8 cellular contexts compared by ENCODE assay signal in genomic region chr5:181243020-181243520, GRCh38. TPM values are rescaled to one million over a fixed set of nuclear protein-coding genes. Genes with fewer than 3 reads are reported as not detected.
DNase-seq lines count a peak whose midpoint lies in the region; ATAC-seq and TF ChIP-seq lines count a peak whose summit lies in the region.

No MANE protein-coding gene starts in this region.

- H3K27me3 ChIP-seq in heart left ventricle (no peaks in the 10 kb centered on the region), upper lobe of right lung (no peaks in the 10 kb centered on the region)

- DNase-seq in heart left ventricle: no peak
- no peak for DNase-seq in cardiac septum (ENCODE audit: low spot score)
- no peak for DNase-seq in memory B cell (ENCODE audit: low spot score in 2 of 2)
- no peak for DNase-seq in upper lobe of right lung
- no peak for DNase-seq in mucosa of gallbladder (ENCODE audit: low spot score)

- H3K27ac ChIP-seq in heart left ventricle: peak overlapping the region; percentile 83 to 99 (median 95)
- peak overlapping the region; percentile 98 for H3K27ac ChIP-seq in upper lobe of right lung

- H3K4me1 Mint-ChIP-seq in brain: peaks cover 74% of the 10 kb centered on the region
- peaks cover 43% of the 10 kb centered on the region for H3K4me1 Mint-ChIP-seq in memory B cell

- WGBS in heart left ventricle, 4 donors: 1% methylated on average over 14 to 22 of the region's 22 CpGs

- intact Hi-C loops in heart left ventricle (cut with DNase I) (loop anchor here in 7 of 10 donors (1.0 to 10.0 kb wide), 5 partner anchors 18 to 438 kb away; partner anchors contain the start of genes TRIM41 (in 3 of the 7), MGAT1 (in 1 of the 7) and TRIM7 (in 1 of the 7)), cardiac septum (cut with DNase I) (loop anchor here (10.0 kb wide), 1 partner anchor 428 kb away; no protein-coding TSS in a partner anchor), upper lobe of right lung (cut with DNase I) (no loop called here)

- peaks cover 60% of the 10 kb centered on the region for H3K36me3 Mint-ChIP-seq in brain
- peaks cover 25% of the 10 kb centered on the region for H3K36me3 Mint-ChIP-seq in memory B cell

- H3K4me3 ChIP-seq in heart left ventricle: peak overlapping the region; percentile 68 to 90 (median 80)
- H3K4me3 ChIP-seq in upper lobe of right lung: peak overlapping the region; percentile 72

- H3K4me3 Mint-ChIP-seq in brain (peak overlapping the region; percentile 92 to 99 (median 93)), memory B cell (peak overlapping the region; percentile 100)

- H3K27me3 Mint-ChIP-seq in brain: peaks cover 25% of the 10 kb centered on the region
- H3K27me3 Mint-ChIP-seq in memory B cell: no peaks in the 10 kb centered on the region

- no peak for ATAC-seq in heart left ventricle
- ATAC-seq in memory B cell (ENCODE audit: low read depth): no peak
- ATAC-seq in upper lobe of right lung: no peak
- ATAC-seq in GM18520 (IDR thresholded peaks at IDR 0.05; ENCODE audit: unreplicated experiment): no peak
- ATAC-seq in HG03442 (IDR thresholded peaks at IDR 0.05; ENCODE audit: unreplicated experiment): no peak

- TF ChIP-seq CTCF in heart left ventricle (IDR thresholded peaks at IDR 0.05): no peak
- TF ChIP-seq CTCF in brain (conservative IDR thresholded peaks at IDR 0.05): no peak
- TF ChIP-seq CTCF in upper lobe of right lung (IDR thresholded peaks at IDR 0.05): no peak

- H3K9me3 ChIP-seq in heart left ventricle (no peaks in the 10 kb centered on the region), upper lobe of right lung (no peaks in the 10 kb centered on the region)

- H3K27ac Mint-ChIP-seq in brain: peak overlapping the region; percentile 98 to 100 (median 99)
- peak overlapping the region; percentile 95 for H3K27ac Mint-ChIP-seq in memory B cell

- peaks cover 3 to 67% (median 41%) of the 10 kb centered on the region in 12 donors for H3K4me1 ChIP-seq in heart left ventricle
- peaks cover 50% of the 10 kb centered on the region for H3K4me1 ChIP-seq in upper lobe of right lung

- TF ChIP-seq POLR2A in heart left ventricle (IDR thresholded peaks at IDR 0.05): no peak

- no peaks in the 10 kb centered on the region for H3K9me3 Mint-ChIP-seq in brain
- H3K9me3 Mint-ChIP-seq in memory B cell: no peaks in the 10 kb centered on the region

- H3K36me3 ChIP-seq in heart left ventricle (peaks cover 4 to 47% (median 41%) of the 10 kb centered on the region in 9 donors), upper lobe of right lung (peaks cover 45% of the 10 kb centered on the region)

RNA-seq across cellular contexts. Expression of gene RACK1, which starts 0.6 kb away (rescaled TPM):
- total RNA-seq in heart left ventricle: 1,000 to 10,000 TPM in 2 of 9 donors, 100 to 1,000 TPM in 7; 560 to 1,237 (median 771) TPM
- polyA plus RNA-seq in heart left ventricle: 1,000 to 10,000 TPM in 1 of 2 donors, 100 to 1,000 TPM in 1; 876 to 2,287 TPM
- 557 TPM for total RNA-seq in cardiac septum
- 2,812 TPM for polyA plus RNA-seq in brain (ENCODE audit: insufficient read depth, low read depth, low replicate concordance)
- 1,155 TPM for total RNA-seq in upper lobe of right lung
- total RNA-seq in mucosa of gallbladder: 1,033 TPM

RNA-seq across cellular contexts. Expression of gene TRIM52, which starts 17.9 kb away (rescaled TPM):
- total RNA-seq in heart left ventricle (10 to 100 TPM in 1 of 9 donors, 1 to 10 TPM in 8; 5.6 to 12.8 (median 7.6) TPM), cardiac septum (9.1 TPM), upper lobe of right lung (16.3 TPM), mucosa of gallbladder (22.8 TPM)
- polyA plus RNA-seq in heart left ventricle (10 to 100 TPM in 1 of 2 donors, 1 to 10 TPM in 1; 5.9 to 10.3 TPM), brain (ENCODE audit: insufficient read depth, low read depth, low replicate concordance) (3.1 TPM)

RNA-seq across cellular contexts. Expression of gene TRIM41, which starts 20.0 kb away (rescaled TPM):
- total RNA-seq in heart left ventricle: 10 to 100 TPM; 12.3 to 27.3 (median 23.9) TPM
- 10 to 100 TPM; 20.2 TPM for polyA plus RNA-seq in heart left ventricle
- 33.0 TPM for total RNA-seq in cardiac septum
- 33.0 TPM for polyA plus RNA-seq in brain (ENCODE audit: insufficient read depth, low read depth, low replicate concordance)
- 26.9 TPM for total RNA-seq in upper lobe of right lung
- 47.6 TPM for total RNA-seq in mucosa of gallbladder

RNA-seq across cellular contexts. Expression of gene TRIM7, which starts 38.1 kb away (rescaled TPM):
- 10 to 100 TPM in 1 of 9 donors, 1 to 10 TPM in 8; 3.7 to 10.2 (median 6.7) TPM for total RNA-seq in heart left ventricle
- 10 to 100 TPM in 1 of 2 donors, 1 to 10 TPM in 1; 3.6 to 11.0 TPM for polyA plus RNA-seq in heart left ventricle
- 6.4 TPM for total RNA-seq in cardiac septum
- polyA plus RNA-seq in brain (ENCODE audit: insufficient read depth, low read depth, low replicate concordance): 0.22 TPM
- total RNA-seq in upper lobe of right lung: 4.9 TPM
- total RNA-seq in mucosa of gallbladder: 1.2 TPM
